In genomic region chrX:47191806-47192401, GRCh38 we compare ENCODE assay signal across 9 cellular contexts. TPM values are rescaled to one million over a fixed set of nuclear protein-coding genes. Genes with fewer than 3 reads are reported as not detected.
DNase-seq lines count a peak whose midpoint lies in the region; ATAC-seq, FAIRE-seq and TF ChIP-seq lines count a peak whose summit lies in the region.
"Had no signal": no experiment of that assay in that cellular context is flagged by ENCODE, and none has a peak within 500 bp of the region (broad histone marks: within the 10 kb centered on the region; RNA-seq: fewer than 3 reads in every experiment).

No MANE protein-coding gene starts in this region.

- CTCF ChIA-PET in A549 (lab: Yijun Ruan, JAX) = interaction anchor here (0.6 to 3.0 kb wide), 6 partner anchors 8 to 452 kb away, joined by 3 to 16 read pairs (median 8); no protein-coding TSS in a partner anchor

- H3K36me3 Mint-ChIP-seq in activated T-helper 17 cell treated with anti-CD3 and anti-CD28 coated beads, Interleukin-2, amount 50 U/mL, for 72 hours (ENCODE audit: low read depth) = peaks cover 46% of the 10 kb centered on the region

- POLR2A ChIA-PET in A549 (lab: Yijun Ruan, JAX) = no interaction called here

- no peak for FAIRE-seq in A549 (lab: Jason Lieb, UNC)

- H3K27me3 ChIP-seq in H7 (ENCODE audit: control insufficient read depth, insufficient read depth, low read length) (peaks cover 4% of the 10 kb centered on the region), iPS-20b (ENCODE audit: insufficient read depth, low read length) (no peaks in the 10 kb centered on the region)

- TF ChIP-seq EP300 in A549 (IDR thresholded peaks at IDR 0.05) = no peak

- H3K36me3 ChIP-seq in H7 (replicated peaks; ENCODE audit: control insufficient read depth, insufficient read depth, low read length) = peaks cover 12% of the 10 kb centered on the region
- H3K36me3 ChIP-seq in iPS-20b (ENCODE audit: insufficient read depth, low read depth, low read length) = peaks cover 18% of the 10 kb centered on the region

- no peak for TF ChIP-seq POLR2A in A549 (IDR thresholded peaks at IDR 0.05; ENCODE audit: low read length)

- TF ChIP-seq RAD21 in A549 (conservative IDR thresholded peaks at IDR 0.05 in 1 of 2, IDR thresholded peaks at IDR 0.05 in 1 of 2) = no peak

- no peak for TF ChIP-seq CTCF in A549 (IDR thresholded peaks at IDR 0.05)

- peaks cover 28% of the 10 kb centered on the region for H3K4me1 Mint-ChIP-seq in activated T-helper 17 cell treated with anti-CD3 and anti-CD28 coated beads, Interleukin-2, amount 50 U/mL, for 72 hours

- H3K9me3 ChIP-seq in A549 (no peaks in the 10 kb centered on the region), iPS-20b (ENCODE audit: insufficient read depth, low read depth, low read length) (no peaks in the 10 kb centered on the region)

- DNase-seq in A549 (ENCODE audit: low read depth in 1 of 2, low spot score in 1 of 2) = no peak
- DNase-seq in H7 = no peak
- DNase-seq in NCI-H2107 treated with DMSO at 0.1 percent for 48 hours (lab: John Stamatoyannopoulos, UW; ENCODE audit: unreplicated experiment) = no peak
- DNase-seq in SW 1271 (lab: John Stamatoyannopoulos, UW) = no peak
- no peak for DNase-seq in HK-2 (ENCODE audit: unreplicated experiment)
- DNase-seq: NCI-H187 treated with DMSO at 0.1 percent for 48 hours had no signal

- peak overlapping the region; percentile 86 for H3K4me2 ChIP-seq in A549

- ATAC-seq in A549 = no peak
- no peak for ATAC-seq in activated T-helper 17 cell treated with anti-CD3 and anti-CD28 coated beads, Interleukin-2, amount 50 U/mL, for 72 hours (replicated peaks)
- no peak for ATAC-seq in HG03565 (IDR thresholded peaks at IDR 0.05; ENCODE audit: unreplicated experiment)

- no peaks in the 10 kb centered on the region for H3K27me3 Mint-ChIP-seq in activated T-helper 17 cell treated with anti-CD3 and anti-CD28 coated beads, Interleukin-2, amount 50 U/mL, for 72 hours

- H3K9me3 Mint-ChIP-seq in activated T-helper 17 cell treated with anti-CD3 and anti-CD28 coated beads, Interleukin-2, amount 50 U/mL, for 72 hours = no peaks in the 10 kb centered on the region

- H3K4me3 ChIP-seq in A549 (peak overlapping the region; percentile 84), H7 (ENCODE audit: insufficient read depth, low read depth, low read length) (peak overlapping the region; percentile 69), iPS-20b (ENCODE audit: low read length) (peak overlapping the region; percentile 79)

- peak overlapping the region; percentile 94 for H3K27ac Mint-ChIP-seq in activated T-helper 17 cell treated with anti-CD3 and anti-CD28 coated beads, Interleukin-2, amount 50 U/mL, for 72 hours

- H3K27ac ChIP-seq in A549 (peak overlapping the region in 1 of 2 experiments; percentile 89; a peak in 3 of 6 replicates), iPS-20b (ENCODE audit: low read length) (no peak overlapping the region)

- H3K9ac ChIP-seq in iPS-20b (ENCODE audit: low read depth, low read length) = peak overlapping the region; percentile 79; the same call in 1 of the 2 replicates

- WGBS in A549 (ENCODE audit: missing lambda C conversion rate) = 85% methylated on average over 16 of the region's 16 CpGs

- H3K4me1 ChIP-seq in A549 (peaks cover 25% of the 10 kb centered on the region), iPS-20b (ENCODE audit: insufficient read depth, low read length) (peaks cover 12% of the 10 kb centered on the region)

- H3K4me3 Mint-ChIP-seq in activated T-helper 17 cell treated with anti-CD3 and anti-CD28 coated beads, Interleukin-2, amount 50 U/mL, for 72 hours = peak overlapping the region; percentile 94

TF ChIP-seq in A549, 52 proteins besides CTCF, POLR2A, EP300 and RAD21:
- TF ChIP-seq RARB (CRISPR knock-in tag; IDR thresholded peaks at IDR 0.05) (no peak), CEBPB (IDR thresholded peaks at IDR 0.05) (no peak), JUN (IDR thresholded peaks at IDR 0.05) (no peak), CBX2 (IDR thresholded peaks at IDR 0.05; ENCODE audit: borderline replicate concordance, low read depth) (no peak), MAZ (IDR thresholded peaks at IDR 0.05; ENCODE audit: borderline replicate concordance, low read depth, low read length) (no peak), RNF2 (IDR thresholded peaks at IDR 0.05; ENCODE audit: borderline replicate concordance, low read depth) (no peak), FOSB (CRISPR knock-in tag; IDR thresholded peaks at IDR 0.05) (no peak), EHF (CRISPR knock-in tag; IDR thresholded peaks at IDR 0.05) (no peak), FOSL2 (IDR thresholded peaks at IDR 0.05) (no peak), FOSL2 (CRISPR knock-in tag; IDR thresholded peaks at IDR 0.05) (no peak), BHLHE40 (IDR thresholded peaks at IDR 0.05; ENCODE audit: low read depth, low read length) (no peak), E2F6 (IDR thresholded peaks at IDR 0.05; ENCODE audit: borderline replicate concordance, low read depth) (no peak), BCL3 (IDR thresholded peaks at IDR 0.05) (no peak), MYC (IDR thresholded peaks at IDR 0.05; ENCODE audit: borderline replicate concordance, low read length) (no peak), ZFP36 (IDR thresholded peaks at IDR 0.05; ENCODE audit: borderline replicate concordance, partially characterized antibody) (no peak)
TF ChIP-seq in A549: peak in this region for 0.

RNA-seq across cellular contexts. Expression of gene UBA1, which starts 1.7 kb away (rescaled TPM):
- polyA plus RNA-seq in A549 (2011; rRNA removed) (160 and 192 TPM in 2 replicates), A549 (2017; fragmentation: RNase III; extraction: RNeasy Plus Mini Kit Qiagen cat#74134 plus additional on column Dnase treatment) (188 to 196 TPM (median 192 TPM) in 3 replicates)
- polyA plus RNA-seq in A549 (2012; cell fraction: cytosol; rRNA removed) = 266 and 294 TPM in 2 replicates
- 588 and 645 TPM in 2 replicates for polyA plus RNA-seq in A549 (2012; cell fraction: nucleus; rRNA removed)
- polyA minus RNA-seq in A549 (2011; rRNA and poly(A)+ RNA removed) = 293 and 297 TPM in 2 replicates
- total RNA-seq in H7 (2014; rRNA removed; shearing (Covaris generic)) = 427 and 477 TPM in 2 replicates
- total RNA-seq in activated T-helper 17 cell treated with anti-CD3 and anti-CD28 coated beads, Interleukin-2, amount 50 U/mL, for 72 hours = 100 to 1,000 TPM; 227 to 255 TPM

RNA-seq across cellular contexts. Expression of gene CDK16, which starts 26.6 kb away (rescaled TPM):
- polyA plus RNA-seq in A549 (2011; rRNA removed) = 111 and 121 TPM in 2 replicates
- 141 and 147 TPM in 2 replicates for polyA plus RNA-seq in A549 (2012; cell fraction: cytosol; rRNA removed)
- polyA plus RNA-seq in A549 (2012; cell fraction: nucleus; rRNA removed) = 280 and 320 TPM in 2 replicates
- 101 to 115 TPM (median 105 TPM) in 3 replicates for polyA plus RNA-seq in A549 (2017; fragmentation: RNase III; extraction: RNeasy Plus Mini Kit Qiagen cat#74134 plus additional on column Dnase treatment)
- polyA minus RNA-seq in A549 (2011; rRNA and poly(A)+ RNA removed) = 268 and 280 TPM in 2 replicates
- 227 and 270 TPM in 2 replicates for total RNA-seq in H7 (2014; rRNA removed; shearing (Covaris generic))
- total RNA-seq in activated T-helper 17 cell treated with anti-CD3 and anti-CD28 coated beads, Interleukin-2, amount 50 U/mL, for 72 hours = 10 to 100 TPM; 58.3 to 71.5 TPM

RNA-seq across cellular contexts. Expression of gene USP11, which starts 40.9 kb away (rescaled TPM):
- polyA plus RNA-seq in A549 (2011; rRNA removed) = 35.6 and 36.6 TPM in 2 replicates
- polyA plus RNA-seq in A549 (2012; cell fraction: cytosol; rRNA removed) = 22.2 and 25.4 TPM in 2 replicates
- 74.3 and 83.3 TPM in 2 replicates for polyA plus RNA-seq in A549 (2012; cell fraction: nucleus; rRNA removed)
- 43.5 to 53.3 TPM (median 50.0 TPM) in 3 replicates for polyA plus RNA-seq in A549 (2017; fragmentation: RNase III; extraction: RNeasy Plus Mini Kit Qiagen cat#74134 plus additional on column Dnase treatment)
- polyA minus RNA-seq in A549 (2011; rRNA and poly(A)+ RNA removed) = 122 and 133 TPM in 2 replicates
- total RNA-seq in H7 (2014; rRNA removed; shearing (Covaris generic)) = 97.8 and 105 TPM in 2 replicates
- 10 to 100 TPM; 24.0 to 26.6 TPM for total RNA-seq in activated T-helper 17 cell treated with anti-CD3 and anti-CD28 coated beads, Interleukin-2, amount 50 U/mL, for 72 hours

RNA-seq across cellular contexts. Expression of gene RBM10, which starts 46.9 kb away (rescaled TPM):
- 16.4 and 21.1 TPM in 2 replicates for polyA plus RNA-seq in A549 (2011; rRNA removed)
- 44.2 and 54.6 TPM in 2 replicates for polyA plus RNA-seq in A549 (2012; cell fraction: cytosol; rRNA removed)
- polyA plus RNA-seq in A549 (2012; cell fraction: nucleus; rRNA removed) = 78.7 and 100 TPM in 2 replicates
- polyA plus RNA-seq in A549 (2017; fragmentation: RNase III; extraction: RNeasy Plus Mini Kit Qiagen cat#74134 plus additional on column Dnase treatment) = 29.8 to 35.2 TPM (median 33.0 TPM) in 3 replicates
- polyA minus RNA-seq in A549 (2011; rRNA and poly(A)+ RNA removed) = 24.2 and 34.9 TPM in 2 replicates
- 72.6 and 79.1 TPM in 2 replicates for total RNA-seq in H7 (2014; rRNA removed; shearing (Covaris generic))
- total RNA-seq in activated T-helper 17 cell treated with anti-CD3 and anti-CD28 coated beads, Interleukin-2, amount 50 U/mL, for 72 hours = 10 to 100 TPM; 54.3 to 57.9 TPM

RNA-seq across cellular contexts. Expression of gene NDUFB11, which starts 47.4 kb away (rescaled TPM):
- polyA plus RNA-seq in A549 (2011; rRNA removed) (84.5 and 101 TPM in 2 replicates), A549 (2017; fragmentation: RNase III; extraction: RNeasy Plus Mini Kit Qiagen cat#74134 plus additional on column Dnase treatment) (139 to 147 TPM (median 145 TPM) in 3 replicates)
- 174 and 203 TPM in 2 replicates for polyA plus RNA-seq in A549 (2012; cell fraction: cytosol; rRNA removed)
- polyA plus RNA-seq in A549 (2012; cell fraction: nucleus; rRNA removed) = 101 and 116 TPM in 2 replicates
- 77.5 and 105 TPM in 2 replicates for polyA minus RNA-seq in A549 (2011; rRNA and poly(A)+ RNA removed)
- 106 and 108 TPM in 2 replicates for total RNA-seq in H7 (2014; rRNA removed; shearing (Covaris generic))
- 10 to 100 TPM; 72.3 to 94.4 TPM for total RNA-seq in activated T-helper 17 cell treated with anti-CD3 and anti-CD28 coated beads, Interleukin-2, amount 50 U/mL, for 72 hours
